In genomic region chr21:27060190-27060589, GRCh38 we compare ENCODE assay signal across 12 cellular contexts.
"Had no signal": no experiment of that assay in that cellular context is flagged by ENCODE, and none has a peak within 500 bp of the region (broad histone marks: within the 10 kb centered on the region; RNA-seq: fewer than 3 reads in every experiment).

No MANE protein-coding gene starts in this region.

- H3K36me3 ChIP-seq: heart left ventricle, left lung, ovary had no signal

- H3K4me3 ChIP-seq: coronary artery, heart left ventricle, left lung, ovary had no signal

- H3K27ac ChIP-seq: coronary artery, heart left ventricle, left lung, ovary had no signal

- ATAC-seq: activated CD4-positive, CD25-positive, alpha-beta regulatory T cell treated with anti-CD3 and anti-CD28 coated beads, Interleukin-2, amount 50 U/mL, for 24 hours; effector memory CD8-positive, alpha-beta T cell; heart left ventricle; left lung had no signal

- DNase-seq: activated CD4-positive, alpha-beta T cell treated with anti-CD3 and anti-CD28 coated beads, Interleukin-2, amount 50 U/mL, for 4 hours; activated T-cell treated with anti-CD3 and anti-CD28 coated beads, Interleukin-2, amount 50 U/mL, for 1 hour; anterior cingulate cortex; effector memory CD8-positive, alpha-beta T cell; heart left ventricle; left lung; nephron progenitor cell; ovary; small intestine; trophoblast cell had no signal

- H3K4me1 ChIP-seq: heart left ventricle, left lung had no signal

- H3K27me3 ChIP-seq: heart left ventricle, left lung, ovary had no signal

- H3K9me3 ChIP-seq: ovary had no signal
